In the genomic region with DNA sequence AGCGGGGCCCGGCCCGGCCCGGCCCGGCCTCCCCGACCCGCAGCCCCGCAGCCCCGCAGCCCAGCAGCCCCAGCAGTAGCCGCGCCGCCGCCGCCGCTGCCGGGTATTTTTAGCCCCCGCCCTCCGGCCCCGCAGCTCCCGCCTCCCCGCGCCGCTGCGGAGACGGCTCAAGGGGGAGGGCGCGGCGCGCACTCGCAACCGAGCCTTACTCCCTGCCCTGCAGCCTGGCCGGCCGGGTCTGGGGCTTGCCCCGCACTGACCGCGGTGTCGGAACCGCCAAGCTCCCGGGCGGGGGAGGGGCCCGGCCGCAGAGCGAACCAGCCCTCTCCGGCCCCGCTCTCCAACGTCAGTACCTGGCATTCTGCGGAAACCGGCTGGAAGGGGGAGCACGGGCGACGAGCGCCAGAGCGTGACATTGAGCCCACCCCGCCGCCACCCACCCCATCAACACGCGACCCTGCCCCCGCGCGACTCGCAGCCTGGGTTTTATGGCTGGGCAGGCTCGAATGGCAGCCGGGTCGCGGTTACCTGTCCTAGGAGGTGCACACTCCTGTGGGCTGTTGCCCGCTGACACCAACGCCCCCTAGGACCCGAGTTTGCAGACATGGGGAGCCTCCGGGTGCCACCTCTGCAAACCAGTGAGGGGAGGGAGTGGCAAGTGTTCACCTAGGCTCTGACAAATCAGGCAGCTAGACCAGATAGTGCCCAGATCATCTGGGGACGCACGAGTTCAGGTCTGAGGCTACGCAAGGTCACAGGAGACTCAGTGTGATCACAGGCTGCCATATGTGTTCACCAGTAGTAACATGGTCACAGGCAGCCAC, we compare ENCODE assay signal across 8 cellular contexts. TPM values are rescaled to one million over a fixed set of nuclear protein-coding genes. Genes with fewer than 3 reads are reported as not detected.
DNase-seq lines count a peak whose midpoint lies in the region; ATAC-seq, FAIRE-seq and TF ChIP-seq lines count a peak whose summit lies in the region.

A gene with protein sequence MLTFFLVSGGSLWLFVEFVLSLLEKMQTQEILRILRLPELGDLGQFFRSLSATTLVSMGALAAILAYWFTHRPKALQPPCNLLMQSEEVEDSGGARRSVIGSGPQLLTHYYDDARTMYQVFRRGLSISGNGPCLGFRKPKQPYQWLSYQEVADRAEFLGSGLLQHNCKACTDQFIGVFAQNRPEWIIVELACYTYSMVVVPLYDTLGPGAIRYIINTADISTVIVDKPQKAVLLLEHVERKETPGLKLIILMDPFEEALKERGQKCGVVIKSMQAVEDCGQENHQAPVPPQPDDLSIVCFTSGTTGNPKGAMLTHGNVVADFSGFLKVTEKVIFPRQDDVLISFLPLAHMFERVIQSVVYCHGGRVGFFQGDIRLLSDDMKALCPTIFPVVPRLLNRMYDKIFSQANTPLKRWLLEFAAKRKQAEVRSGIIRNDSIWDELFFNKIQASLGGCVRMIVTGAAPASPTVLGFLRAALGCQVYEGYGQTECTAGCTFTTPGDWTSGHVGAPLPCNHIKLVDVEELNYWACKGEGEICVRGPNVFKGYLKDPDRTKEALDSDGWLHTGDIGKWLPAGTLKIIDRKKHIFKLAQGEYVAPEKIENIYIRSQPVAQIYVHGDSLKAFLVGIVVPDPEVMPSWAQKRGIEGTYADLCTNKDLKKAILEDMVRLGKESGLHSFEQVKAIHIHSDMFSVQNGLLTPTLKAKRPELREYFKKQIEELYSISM (minus strand): TSS at position 98 of the 824 bp plus-strand sequence. CDS start 105 bp downstream, outside the sequence.

- intact Hi-C loops in GM12878 (cut with micrococcal nuclease; ENCODE audit: unreplicated experiment) = no loop called here
- intact Hi-C loops in gastrocnemius medialis (cut with DNase I; ENCODE audit: low total_unique reads) = loop anchor here (5.0 kb wide), 1 partner anchor 51 kb away; a partner anchor contains a TSS

- no peak for TF ChIP-seq CTCF in GM12878 (IDR thresholded peaks at IDR 0.05 in 2 of 3, conservative IDR thresholded peaks at IDR 0.05 in 1 of 3; ENCODE audit: control insufficient read depth in 2 of 3, extremely low read depth in 1 of 3, insufficient read depth in 1 of 3, low read depth in 3 of 3, low read length in 3 of 3)
- TF ChIP-seq CTCF in gastrocnemius medialis (IDR thresholded peaks at IDR 0.05 in 4 of 5, conservative IDR thresholded peaks at IDR 0.05 in 1 of 5) = no peak

- H3K9ac ChIP-seq in GM12878 (ENCODE audit: control insufficient read depth, insufficient read depth, low read length) = no peak within 1 kb of the TSS

- DNase-seq in G401 (ENCODE audit: low spot score) (peak; percentile 72), T-cell (peak in 29 of 34 experiments; percentile 16 to 50 (median 38)), GM12878 (ENCODE audit: low read depth, low spot score) (no peak), iPS DF 6.9 (ENCODE audit: low read depth, low spot score) (no peak), gastrocnemius medialis (peak; percentile 5 to 25), HT-29 (ENCODE audit: low spot score) (no peak), kidney tubule cell (ENCODE audit: low spot score) (no peak)

- BruUV-seq in GM12878 (replicated peaks; lab: Mats Ljungman, UMichigan) = no TSS peak

- no peaks in the 10 kb centered on the region for H4K20me1 ChIP-seq in GM12878 (ENCODE audit: control insufficient read depth, insufficient read depth)

- CTCF ChIA-PET in T-cell (lab: Charles Lee) (interaction anchor here (1.0 to 7.4 kb wide), 2 partner anchors 422 kb away, joined by 5 to 169 read pairs; no protein-coding TSS in a partner anchor), GM12878 (lab: Yijun Ruan, JAX) (interaction anchor here (2.3 kb wide), 1 partner anchor 422 kb away, joined by 6 read pairs; no protein-coding TSS in a partner anchor)

- H3K27ac ChIP-seq in GM12878 (ENCODE audit: control insufficient read depth, insufficient read depth) = no peak within 1 kb of the TSS
- H3K27ac ChIP-seq in iPS DF 6.9 (ENCODE audit: low read length) = no peak within 1 kb of the TSS
- H3K27ac ChIP-seq in gastrocnemius medialis = peak within 1 kb of the TSS; percentile 17 to 50 (median 47)

- no peak within 1 kb of the TSS for H3K4me3 ChIP-seq in GM12878
- H3K4me3 ChIP-seq in iPS DF 6.9 (ENCODE audit: low read length) = peak within 1 kb of the TSS; percentile 43
- H3K4me3 ChIP-seq in gastrocnemius medialis = peak within 1 kb of the TSS; percentile 55 to 85 (median 60)

- peaks cover 36 to 45% (median 38%) of the 10 kb centered on the region in 3 donors for H3K4me1 Mint-ChIP-seq in T-cell

- H3K36me3 ChIP-seq in GM12878 (ENCODE audit: control insufficient read depth in 2 of 2, insufficient read depth in 2 of 2, low read length in 1 of 2) (no peaks in the 10 kb centered on the region), iPS DF 6.9 (ENCODE audit: control insufficient read depth, insufficient read depth, low read length) (no peaks in the 10 kb centered on the region), gastrocnemius medialis (no peaks in the 10 kb centered on the region)

- peak within 1 kb of the TSS; percentile 76 to 84 (median 76) for H3K4me3 Mint-ChIP-seq in T-cell

- H3K4me2 ChIP-seq in GM12878 (ENCODE audit: control insufficient read depth, insufficient read depth) = peak within 1 kb of the TSS; percentile 46

- RAD21 ChIA-PET in GM12878 (lab: Charles Lee; ENCODE audit: unreplicated experiment) = no interaction called here

- SMC1A ChIA-PET in GM12878 (lab: Charles Lee; ENCODE audit: uncharacterized antibody, unreplicated experiment) = no interaction called here

- H3K9me3 Mint-ChIP-seq in T-cell = no peaks in the 10 kb centered on the region

- ATAC-seq in T-cell (replicated peaks in 1 of 4) (peak; percentile 75 to 79 (median 77)), GM12878 (0 out of 3 replicates have a peak, but pooled peaks have one; percentile 8), gastrocnemius medialis (peak; percentile 47), GM21529 (IDR thresholded peaks at IDR 0.05; ENCODE audit: unreplicated experiment) (no peak)

- POLR2A ChIA-PET in T-cell (lab: Charles Lee) (interaction anchor here in 1 of 2 donors (0.5 kb wide), 1 partner anchor 465 kb away, joined by 3 read pairs; no protein-coding TSS in a partner anchor), GM12878 (lab: Charles Lee) (no interaction called here)

- TF ChIP-seq POLR2A in GM12878 (IDR thresholded peaks at IDR 0.05; ENCODE audit: low read depth, low read length) = no peak
- no peak for TF ChIP-seq POLR2A in gastrocnemius medialis (IDR thresholded peaks at IDR 0.05)

- in situ Hi-C loops in G401 (cut with HindIII; ENCODE audit: low sequenced_read_pairs) = no loop called here
- in situ Hi-C loops in GM12878 (cut with MboI) = no loop called here
- in situ Hi-C loops in gastrocnemius medialis (cut with MboI; ENCODE audit: low sequenced_read_pairs in 4 of 4) = no loop called here

- no peak for FAIRE-seq in GM12878 (lab: Jason Lieb, UNC)

- TF ChIP-seq EP300 in GM12878 (IDR thresholded peaks at IDR 0.05; ENCODE audit: borderline replicate concordance in 1 of 2, control insufficient read depth in 1 of 2, low read depth in 2 of 2, low read length in 2 of 2) = no peak

- no peaks in the 10 kb centered on the region for H3K36me3 Mint-ChIP-seq in T-cell

- H3K27me3 Mint-ChIP-seq in T-cell = peaks cover 13 to 32% of the 10 kb centered on the region in 2 donors

- peaks cover 17 to 25% of the 10 kb centered on the region in 2 experiments for H3K27me3 ChIP-seq in GM12878 (replicated peaks in 1 of 2; ENCODE audit: control insufficient read depth in 2 of 2, insufficient read depth in 2 of 2, low read length in 1 of 2)
- H3K27me3 ChIP-seq in iPS DF 6.9 (ENCODE audit: control insufficient read depth, insufficient read depth, low read length) = peaks cover 7% of the 10 kb centered on the region; the same call in 1 of the 2 replicates
- H3K27me3 ChIP-seq in gastrocnemius medialis = no peaks in the 10 kb centered on the region

- H3K79me2 ChIP-seq in GM12878 (ENCODE audit: control insufficient read depth, insufficient read depth, low read length) = no peaks in the 10 kb centered on the region

- H3K9me3 ChIP-seq in GM12878 (replicated peaks; ENCODE audit: control insufficient read depth, insufficient read depth, low read length) = no peaks in the 10 kb centered on the region
- H3K9me3 ChIP-seq in iPS DF 6.9 (ENCODE audit: control insufficient read depth, insufficient read depth, low read length) = no peaks in the 10 kb centered on the region
- no peaks in the 10 kb centered on the region for H3K9me3 ChIP-seq in gastrocnemius medialis

- 21% methylated on average over 23 of the region's 72 CpGs for WGBS in GM12878 (ENCODE audit: insufficient coverage, insufficient replicate concordance, low lambda C conversion rate, missing lambda C conversion rate)
- no CpG with 5 or more reads among the region's 72 CpGs for WGBS in iPS DF 6.9 (ENCODE audit: insufficient coverage, insufficient read length)

- no peak within 1 kb of the TSS for H2AFZ ChIP-seq in GM12878 (ENCODE audit: control insufficient read depth, low read depth, low read length)

- H3K27ac Mint-ChIP-seq in T-cell = no peak within 1 kb of the TSS

- TF ChIP-seq RAD21 in GM12878 (IDR thresholded peaks at IDR 0.05; ENCODE audit: insufficient read depth, low read depth, low read length) = no peak

- no peaks in the 10 kb centered on the region; the same call in 1 of the 2 replicates for H3K4me1 ChIP-seq in GM12878 (ENCODE audit: control insufficient read depth, insufficient read depth, low read length)
- H3K4me1 ChIP-seq in iPS DF 6.9 (ENCODE audit: control insufficient read depth, insufficient read depth, low read length) = peaks cover 5% of the 10 kb centered on the region; the same call in 1 of the 2 replicates
- H3K4me1 ChIP-seq in gastrocnemius medialis = peaks cover 27 to 30% of the 10 kb centered on the region in 2 donors

RNA-seq across cellular contexts. Expression of the gene that starts here (rescaled TPM):
- 7.3 TPM in 1 of 2 replicates, not detected in the other for total RNA-seq in G401 (2014; rRNA removed; shearing (Covaris generic))
- total RNA-seq in T-cell (10 to 100 TPM; 23.7 to 42.9 (median 27.8) TPM), GM12878 (2014; rRNA removed) (not detected in 2 replicates), GM12878 (2014; rRNA removed; fragmentation: Illumina TruSeq; extraction: Trizol) (0.09 TPM in 1 of 2 replicates, not detected in the other), GM12878 (2021) (0.05 TPM in 1 of 2 replicates, not detected in the other), gastrocnemius medialis (under 1 TPM; 0.29 to 0.71 (median 0.36) TPM)
- not detected in 2 replicates for total RNA-seq in GM12878 (2013; cell fraction: nucleolus; rRNA removed)
- not detected for polyA plus RNA-seq in GM12878 (2011; ENCODE audit: low read depth)
- polyA plus RNA-seq in GM12878 (2011; rRNA removed) (not detected in 2 replicates), GM12878 (2014; fragmentation: Illumina TruSeq; extraction: Trizol) (0.06 and 0.10 TPM in 2 replicates), GM12878 (2014; fragmentation: Nextera tagmentation; extraction: Ambion mirVana) (not detected), GM12878 (2014; rRNA removed) (0.53 TPM in 1 of 2 replicates, not detected in the other), GM12878 (2016; fragmentation: Nextera tagmentation; extraction: Ambion mirVana) (not detected)
- polyA plus RNA-seq in GM12878 (2011; cell fraction: cytosol; rRNA removed) = not detected in 2 replicates
- 0.21 TPM in 1 of 2 replicates, not detected in the other for polyA plus RNA-seq in GM12878 (2011; cell fraction: nucleus; rRNA removed)
- 0.22 TPM in 1 of 2 replicates, not detected in the other for polyA plus RNA-seq in GM12878 (2012)
- not detected in 2 replicates for polyA minus RNA-seq in GM12878 (2011; rRNA and poly(A)+ RNA removed)
- polyA minus RNA-seq in GM12878 (2011; cell fraction: cytosol; rRNA and poly(A)+ RNA removed) = not detected in 2 replicates
- not detected in 2 replicates for polyA minus RNA-seq in GM12878 (2011; cell fraction: nucleus; rRNA and poly(A)+ RNA removed)
- total RNA-seq in HT-29 (2014; rRNA removed; shearing (Covaris generic)) = not detected in 2 replicates

Comparison
In these comparisons a context has a peak if more than half of its experiments do, and no peak if none do; other contexts are left out.
1. Peak in ATAC-seq and H3K4me2 ChIP-seq in GM12878; RNA of the gene not detected or under 1 TPM.
2. Peak in DNase-seq, ATAC-seq, H3K4me3 ChIP-seq and H3K27ac ChIP-seq in gastrocnemius medialis; RNA of the gene not detected or under 1 TPM.
3. DNase-seq: peak in G401 (single experiment) and T-cell (29 of 34); none in GM12878 (single experiment), iPS DF 6.9 (single experiment), HT-29 (single experiment) and kidney tubule cell (single experiment).